Comparison of ENCODE assay signal across 11 cellular contexts in the genomic region with DNA sequence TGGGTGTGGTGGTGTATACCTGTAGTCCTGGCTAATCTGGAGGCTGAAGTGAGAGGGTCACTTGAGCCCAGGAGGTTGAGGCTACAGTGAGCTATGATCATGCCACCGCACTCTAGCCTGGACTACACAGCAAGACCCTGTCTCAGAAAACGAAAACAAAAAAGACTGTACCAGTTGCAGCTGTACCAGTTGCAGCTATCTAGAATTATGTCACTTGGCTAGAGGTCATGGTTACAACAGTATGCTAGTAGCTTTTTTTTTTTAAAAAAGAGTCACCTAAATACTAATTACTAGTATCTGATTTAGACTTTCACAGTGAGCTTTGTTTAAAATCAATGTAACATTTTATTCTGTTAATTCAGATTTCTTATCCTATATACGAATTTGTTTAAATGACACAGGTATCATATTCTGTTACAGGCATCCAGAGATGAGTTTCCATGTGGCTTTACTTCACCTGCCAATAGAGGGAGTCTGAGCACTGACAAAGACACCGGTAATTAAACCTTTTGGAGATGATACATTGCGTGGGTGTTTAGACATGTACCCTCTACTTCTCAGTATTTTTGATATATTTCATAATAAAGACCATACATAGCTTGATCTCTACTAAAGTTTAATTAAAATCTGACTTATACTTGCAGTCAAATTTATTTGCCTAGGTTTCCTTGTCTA.
DNase-seq lines count a peak whose midpoint lies in the region; ATAC-seq, FAIRE-seq and TF ChIP-seq lines count a peak whose summit lies in the region.
"Had no signal": no experiment of that assay in that cellular context is flagged by ENCODE, and none has a peak within 500 bp of the region (broad histone marks: within the 10 kb centered on the region; RNA-seq: fewer than 3 reads in every experiment).

No MANE protein-coding gene starts in this region.

- H3K79me2 ChIP-seq in Karpas-422 (ENCODE audit: low read length) = no peaks in the 10 kb centered on the region
- no peaks in the 10 kb centered on the region for H3K79me2 ChIP-seq in astrocyte (ENCODE audit: insufficient read depth, low read length)
- H3K79me2 ChIP-seq in neural progenitor cell (ENCODE audit: low read depth) = no peaks in the 10 kb centered on the region

- H2AFZ ChIP-seq in Karpas-422 (ENCODE audit: low read length) (no peak overlapping the region), astrocyte (ENCODE audit: low read depth, low read length) (no peak overlapping the region), neural progenitor cell (replicated peaks) (no peak overlapping the region)

- H3K27ac Mint-ChIP-seq in astrocyte (ENCODE audit: unreplicated experiment) (no peak overlapping the region), neural progenitor cell (no peak overlapping the region)
- H3K27ac Mint-ChIP-seq: natural killer cell treated with Interleukin-12 subunit alpha and Interleukin-12 subunit beta and Interleukin-15 and Interleukin-18, amount 100 ng/mL, for 72 hours; T-helper 17 cell had no signal

- H3K4me1 Mint-ChIP-seq in astrocyte (ENCODE audit: low read depth, unreplicated experiment) (no peaks in the 10 kb centered on the region), neural progenitor cell (no peaks in the 10 kb centered on the region)
- H3K4me1 Mint-ChIP-seq: T-helper 17 cell had no signal

- H3K4me1 ChIP-seq in Karpas-422 (ENCODE audit: low read length) = no peaks in the 10 kb centered on the region
- no peaks in the 10 kb centered on the region for H3K4me1 ChIP-seq in astrocyte (ENCODE audit: insufficient read depth, low read length)
- H3K4me1 ChIP-seq in neural progenitor cell = no peaks in the 10 kb centered on the region

- peak; percentile 10 for TF ChIP-seq CTCF in astrocyte (IDR thresholded peaks at IDR 0.05; ENCODE audit: insufficient read depth, low read depth, low read length)
- TF ChIP-seq CTCF in neural progenitor cell (IDR thresholded peaks at IDR 0.05) = peak; percentile 47

- H3K36me3 Mint-ChIP-seq in astrocyte (ENCODE audit: low read depth, unreplicated experiment) (no peaks in the 10 kb centered on the region), neural progenitor cell (peaks cover 14% of the 10 kb centered on the region)
- H3K36me3 Mint-ChIP-seq: natural killer cell treated with Interleukin-12 subunit alpha and Interleukin-12 subunit beta and Interleukin-15 and Interleukin-18, amount 100 ng/mL, for 72 hours had no signal

- no peaks in the 10 kb centered on the region for H3K36me3 ChIP-seq in Karpas-422 (ENCODE audit: insufficient read depth, low read length)
- H3K36me3 ChIP-seq in astrocyte (ENCODE audit: insufficient read depth, low read length) = no peaks in the 10 kb centered on the region
- peaks cover 3% of the 10 kb centered on the region for H3K36me3 ChIP-seq in neural progenitor cell

- no peaks in the 10 kb centered on the region for H3K9me3 Mint-ChIP-seq in astrocyte (ENCODE audit: unreplicated experiment)
- H3K9me3 Mint-ChIP-seq in neural progenitor cell = no peaks in the 10 kb centered on the region
- H3K9me3 Mint-ChIP-seq: natural killer cell treated with Interleukin-12 subunit alpha and Interleukin-12 subunit beta and Interleukin-15 and Interleukin-18, amount 100 ng/mL, for 72 hours had no signal

- H3K4me3 ChIP-seq in Karpas-422 (ENCODE audit: low read length) (no peak overlapping the region), astrocyte (ENCODE audit: insufficient read depth, low read depth, low read length) (no peak overlapping the region), neural progenitor cell (no peak overlapping the region)

- H3K4me3 Mint-ChIP-seq in astrocyte (ENCODE audit: unreplicated experiment) (no peak overlapping the region), neural progenitor cell (no peak overlapping the region)
- H3K4me3 Mint-ChIP-seq: natural killer cell treated with Interleukin-12 subunit alpha and Interleukin-12 subunit beta and Interleukin-15 and Interleukin-18, amount 100 ng/mL, for 72 hours; T-helper 17 cell had no signal

- no peak overlapping the region for H3K27ac ChIP-seq in Karpas-422 (ENCODE audit: low read length)
- no peak overlapping the region for H3K27ac ChIP-seq in astrocyte (ENCODE audit: low read depth, low read length)
- H3K27ac ChIP-seq in neural progenitor cell = no peak overlapping the region

- H3K27me3 ChIP-seq in Karpas-422 (ENCODE audit: low read length) (no peaks in the 10 kb centered on the region), astrocyte (ENCODE audit: insufficient read depth, low read length) (no peaks in the 10 kb centered on the region), neural progenitor cell (no peaks in the 10 kb centered on the region)

- H3K9me2 ChIP-seq in Karpas-422 (replicated peaks; ENCODE audit: insufficient read depth, low read length) = no peaks in the 10 kb centered on the region

- H3K27me3 Mint-ChIP-seq in astrocyte (ENCODE audit: low read depth, unreplicated experiment) (peaks cover 3% of the 10 kb centered on the region), neural progenitor cell (ENCODE audit: insufficient read depth, low read depth) (no peaks in the 10 kb centered on the region)
- H3K27me3 Mint-ChIP-seq: T-helper 17 cell had no signal

- H4K20me1 ChIP-seq in Karpas-422 (ENCODE audit: insufficient read depth, low read depth, low read length) (no peaks in the 10 kb centered on the region), astrocyte (ENCODE audit: insufficient read depth, low read length) (no peaks in the 10 kb centered on the region), neural progenitor cell (ENCODE audit: low read depth) (no peaks in the 10 kb centered on the region)

- ATAC-seq in HG03139 (IDR thresholded peaks at IDR 0.05; ENCODE audit: unreplicated experiment) (no peak), HG03469 (IDR thresholded peaks at IDR 0.05; ENCODE audit: unreplicated experiment) (no peak)
- ATAC-seq: natural killer cell treated with Interleukin-12 subunit alpha and Interleukin-12 subunit beta and Interleukin-15 and Interleukin-18, amount 100 ng/mL, for 72 hours; T-helper 17 cell had no signal

- H3K9me3 ChIP-seq in Karpas-422 (ENCODE audit: low read length) = no peaks in the 10 kb centered on the region
- no peaks in the 10 kb centered on the region for H3K9me3 ChIP-seq in astrocyte (ENCODE audit: insufficient read depth, low read depth, low read length)
- H3K9me3 ChIP-seq in neural progenitor cell (ENCODE audit: low read depth) = no peaks in the 10 kb centered on the region

- peak; percentile 59 for FAIRE-seq in astrocyte (lab: Jason Lieb, UNC)

- no peak overlapping the region for H3K9ac ChIP-seq in Karpas-422 (ENCODE audit: low read length)
- no peak overlapping the region for H3K9ac ChIP-seq in astrocyte (ENCODE audit: low read length)
- no peak overlapping the region for H3K9ac ChIP-seq in neural progenitor cell

- H3F3A ChIP-seq in neural progenitor cell (ENCODE audit: low read depth) = no peaks in the 10 kb centered on the region

- H3K4me2 ChIP-seq in Karpas-422 (ENCODE audit: low read depth, low read length, poor library complexity, severe bottlenecking) (no peak overlapping the region), astrocyte (ENCODE audit: low read length) (no peak overlapping the region), neural progenitor cell (no peak overlapping the region)

- DNase-seq in NCI-H1694 treated with DMSO at 0.1 percent for 48 hours (lab: John Stamatoyannopoulos, UW) = peak; percentile 20
- no peak for DNase-seq in NCI-H1694 (lab: John Stamatoyannopoulos, UW)
- DNase-seq in Karpas-422 = peak; percentile 68
- DNase-seq in astrocyte (ENCODE audit: low read depth) = no peak
- DNase-seq in neural progenitor cell (ENCODE audit: low spot score) = no peak
- DNase-seq in stimulated activated CD4-positive, alpha-beta T cell treated with anti-CD3 and anti-CD28 coated beads, Interleukin-2, amount 100 ng/mL, for 24 hours = no peak
- DNase-seq: C1 segment of cervical spinal cord, T-helper 17 cell had no signal

Comparison
In these comparisons a context has a peak if more than half of its experiments do, and no peak if none do; other contexts are left out.
1. DNase-seq: peak in NCI-H1694 treated with DMSO at 0.1 percent for 48 hours (single experiment) and Karpas-422 (single experiment); none in NCI-H1694 (single experiment), astrocyte (single experiment), neural progenitor cell (single experiment) and stimulated activated CD4-positive, alpha-beta T cell treated with anti-CD3 and anti-CD28 coated beads, Interleukin-2, amount 100 ng/mL, for 24 hours (0 of 2).